In genomic region chr12:6558014-6558760, GRCh38 we compare ENCODE assay signal across 8 cellular contexts. TPM values are rescaled to one million over a fixed set of nuclear protein-coding genes. Genes with fewer than 3 reads are reported as not detected.
A peak's percentile ranks its signal among the peaks of the same experiment; 100 is the strongest.
DNase-seq lines count a peak whose midpoint lies in the region; ATAC-seq and TF ChIP-seq lines count a peak whose summit lies in the region.
"Not testable (repeated sequence)": the region's sequence is repeated elsewhere in the genome, so short reads cannot be mapped to it uniquely, and the experiment has no call there.

No MANE protein-coding gene starts in this region.

- H3K9me2 ChIP-seq in OCI-LY1 (ENCODE audit: low read depth, low read length) = not testable (repeated sequence)

- intact Hi-C loops in MCF 10A (cut with micrococcal nuclease) = loop anchor here (2.0 kb wide), 1 partner anchor 135 kb away; no protein-coding TSS in a partner anchor
- intact Hi-C loops in Right ventricle myocardium inferior (cut with DNase I); upper lobe of right lung (cut with DNase I): not testable (repeated sequence)

- POLR2A ChIA-PET in MCF 10A (lab: Yijun Ruan, JAX) = interaction anchor here (0.5 to 3.9 kb wide), 7 partner anchors 9 to 134 kb away, joined by 3 to 16 read pairs (median 4); partner anchors contain the start of gene NOP2

- not testable (repeated sequence) for H3K9ac ChIP-seq in OCI-LY1 (ENCODE audit: low read length)

- TF ChIP-seq CTCF in OCI-LY1 (IDR thresholded peaks at IDR 0.05; ENCODE audit: low read length) (peak; percentile 55), MCF 10A (IDR thresholded peaks at IDR 0.05; ENCODE audit: unreplicated experiment) (peak; percentile 33), nephron progenitor cell (IDR thresholded peaks at IDR 0.05) (peak; percentile 43), upper lobe of right lung (IDR thresholded peaks at IDR 0.05) (peak; percentile 45)

- H3K4me3 Mint-ChIP-seq in MCF 10A (ENCODE audit: unreplicated experiment); nephron progenitor cell: not testable (repeated sequence)

- not testable (repeated sequence) for H3K27me3 ChIP-seq in OCI-LY1 (ENCODE audit: insufficient read depth, low read length); upper lobe of right lung

- not testable (repeated sequence) for H3K4me3 ChIP-seq in OCI-LY1 (ENCODE audit: low read depth, low read length, poor library complexity, severe bottlenecking); upper lobe of right lung

- not testable (repeated sequence) for H3F3A ChIP-seq in OCI-LY1 (ENCODE audit: insufficient read depth, low read length)

- H3K27ac Mint-ChIP-seq in MCF 10A (ENCODE audit: low read depth, unreplicated experiment); nephron progenitor cell: not testable (repeated sequence)

- H3K9me3 ChIP-seq in OCI-LY1 (ENCODE audit: low read length); upper lobe of right lung: not testable (repeated sequence)

- H3K27ac ChIP-seq in OCI-LY1 (ENCODE audit: low read depth, low read length, poor library complexity, severe bottlenecking); upper lobe of right lung: not testable (repeated sequence)

- peaks cover 27% of the 10 kb centered on the region for H3K4me1 ChIP-seq in OCI-LY1 (ENCODE audit: insufficient read depth, low read length, severe bottlenecking)
- peaks cover 22% of the 10 kb centered on the region for H3K4me1 ChIP-seq in upper lobe of right lung

- H2AFZ ChIP-seq in OCI-LY1 (ENCODE audit: low read length) = not testable (repeated sequence)

- H3K79me2 ChIP-seq in OCI-LY1 (ENCODE audit: insufficient read depth, low read length) = 0 out of 2 replicates have a peak, but pooled peaks cover 11% of the 10 kb centered on the region

- CTCF ChIA-PET in MCF 10A (lab: Yijun Ruan, JAX) = interaction anchor here (0.5 to 3.7 kb wide), 20 partner anchors 9 to 520 kb away, joined by 3 to 34 read pairs (median 4); partner anchors contain the start of genes GAPDH and NOP2

- H3K27me3 Mint-ChIP-seq in MCF 10A (ENCODE audit: insufficient read depth, unreplicated experiment); nephron progenitor cell (ENCODE audit: low read depth, poor library complexity): not testable (repeated sequence)

- H3K36me3 ChIP-seq in OCI-LY1 (ENCODE audit: insufficient read depth, low read length) = peaks cover 61% of the 10 kb centered on the region
- peaks cover 61% of the 10 kb centered on the region for H3K36me3 ChIP-seq in upper lobe of right lung

- DNase-seq in DMS53 treated with DMSO at 0.1 percent for 48 hours (lab: John Stamatoyannopoulos, UW; ENCODE audit: unreplicated experiment) = peak; percentile 42
- peak; percentile 62 for DNase-seq in HT1080 (ENCODE audit: low read depth)
- DNase-seq in activated CD4-positive, alpha-beta T cell treated with anti-CD3 and anti-CD28 coated beads, Interleukin-2, amount 50 U/mL, for 1 hour = peak; percentile 34
- DNase-seq in MCF 10A (ENCODE audit: unreplicated experiment) = peak; percentile 78
- peak; percentile 47 for DNase-seq in Right ventricle myocardium inferior (ENCODE audit: missing footprints)
- DNase-seq in nephron progenitor cell, upper lobe of right lung: not testable (repeated sequence)

- H3K36me3 Mint-ChIP-seq in MCF 10A (ENCODE audit: insufficient read depth, unreplicated experiment) (peaks cover 65% of the 10 kb centered on the region), nephron progenitor cell (ENCODE audit: low read depth) (peaks cover 44% of the 10 kb centered on the region)

- H3K4me2 ChIP-seq in OCI-LY1 (ENCODE audit: low read length) = not testable (repeated sequence)

- BruUV-seq in MCF 10A (replicated peaks; lab: Mats Ljungman, UMichigan) = not testable (repeated sequence)

- not testable (repeated sequence) for ATAC-seq in Right ventricle myocardium inferior, upper lobe of right lung

- not testable (repeated sequence) for H3K9me3 Mint-ChIP-seq in MCF 10A (ENCODE audit: unreplicated experiment); nephron progenitor cell

- H4K20me1 ChIP-seq in OCI-LY1 (ENCODE audit: insufficient read depth, low read length) = not testable (repeated sequence)

- H3K4me1 Mint-ChIP-seq in MCF 10A (ENCODE audit: insufficient read depth, unreplicated experiment) (peaks cover 13% of the 10 kb centered on the region), nephron progenitor cell (peaks cover 21% of the 10 kb centered on the region)

RNA-seq across cellular contexts. Expression of gene IFFO1, which starts 2.3 kb away (rescaled TPM):
- 7.7 and 9.5 TPM in 2 replicates for total RNA-seq in HT1080 (2014; rRNA removed; shearing (Covaris generic))
- polyA plus RNA-seq in HT1080 (2015; cell fraction: cytosol; rRNA removed) = 9.8 and 10.5 TPM in 2 replicates
- 46.3 and 49.9 TPM in 2 replicates for polyA plus RNA-seq in HT1080 (2015; cell fraction: nucleus; rRNA removed)
- total RNA-seq in MCF 10A (2022) (0.49 and 1.1 TPM in 2 replicates), Right ventricle myocardium inferior (15.9 TPM), upper lobe of right lung (23.5 TPM)

RNA-seq across cellular contexts. Expression of gene NOP2, which starts 9.9 kb away (rescaled TPM):
- 80.0 and 90.1 TPM in 2 replicates for total RNA-seq in HT1080 (2014; rRNA removed; shearing (Covaris generic))
- 32.2 and 39.2 TPM in 2 replicates for polyA plus RNA-seq in HT1080 (2015; cell fraction: cytosol; rRNA removed)
- polyA plus RNA-seq in HT1080 (2015; cell fraction: nucleus; rRNA removed) = 208 and 217 TPM in 2 replicates
- total RNA-seq in MCF 10A (2022) = 97.1 and 108 TPM in 2 replicates
- total RNA-seq in Right ventricle myocardium inferior = 16.2 TPM
- 32.2 TPM for total RNA-seq in upper lobe of right lung

RNA-seq across cellular contexts. Expression of gene GAPDH, which starts 23.9 kb away (rescaled TPM):
- total RNA-seq in HT1080 (2014; rRNA removed; shearing (Covaris generic)) = 10,781 and 12,621 TPM in 2 replicates
- 11,296 and 12,050 TPM in 2 replicates for polyA plus RNA-seq in HT1080 (2015; cell fraction: cytosol; rRNA removed)
- polyA plus RNA-seq in HT1080 (2015; cell fraction: nucleus; rRNA removed) = 8,622 and 9,151 TPM in 2 replicates
- total RNA-seq in MCF 10A (2022) (2,995 and 4,097 TPM in 2 replicates), Right ventricle myocardium inferior (4,337 TPM), upper lobe of right lung (736 TPM)

RNA-seq across cellular contexts. Expression of gene CHD4, which starts 49.0 kb away (rescaled TPM):
- 348 and 371 TPM in 2 replicates for total RNA-seq in HT1080 (2014; rRNA removed; shearing (Covaris generic))
- 121 and 127 TPM in 2 replicates for polyA plus RNA-seq in HT1080 (2015; cell fraction: cytosol; rRNA removed)
- polyA plus RNA-seq in HT1080 (2015; cell fraction: nucleus; rRNA removed) = 407 and 419 TPM in 2 replicates
- total RNA-seq in MCF 10A (2022) (135 and 151 TPM in 2 replicates), Right ventricle myocardium inferior (165 TPM), upper lobe of right lung (160 TPM)
